In genomic region chr1:210098376-210098775, GRCh38 we compare ENCODE assay signal across 22 cellular contexts.
DNase-seq lines count a peak whose midpoint lies in the region; ATAC-seq, FAIRE-seq and TF ChIP-seq lines count a peak whose summit lies in the region.
"Had no signal": no experiment of that assay in that cellular context is flagged by ENCODE, and none has a peak within 500 bp of the region (broad histone marks: within the 10 kb centered on the region; RNA-seq: fewer than 3 reads in every experiment).

No MANE protein-coding gene starts in this region.

- WGBS in HepG2 (ENCODE audit: low lambda C conversion rate) = 17% methylated on average over 4 of the region's 4 CpGs

- H2AFZ ChIP-seq in HepG2 (ENCODE audit: low read length) = no peak overlapping the region
- H2AFZ ChIP-seq: GM23338 had no signal

- H3K27ac Mint-ChIP-seq in Caco-2 (ENCODE audit: unreplicated experiment) (peak overlapping the region; percentile 67), HFFc6 (no peak overlapping the region)
- H3K27ac Mint-ChIP-seq: CD4-positive, alpha-beta memory T cell; GM23338 had no signal

- BruUV-seq in Caco-2 (replicated peaks; lab: Mats Ljungman, UMichigan) (no TSS peak), HepG2 (replicated peaks; lab: Mats Ljungman, UMichigan) (no TSS peak)

- H3K4me1 ChIP-seq in Caco-2 (peaks cover 20% of the 10 kb centered on the region), HepG2 (ENCODE audit: insufficient read depth, low read length) (no peaks in the 10 kb centered on the region)
- H3K4me1 ChIP-seq: A549, HAP-1 had no signal

- H3K27me3 ChIP-seq in Caco-2 (replicated peaks; ENCODE audit: control insufficient read depth, insufficient read depth, low read length) = no peaks in the 10 kb centered on the region
- H3K27me3 ChIP-seq in HepG2 (ENCODE audit: control insufficient read depth in 1 of 2, insufficient read depth in 2 of 2, low read length in 2 of 2) = no peaks in the 10 kb centered on the region

- FAIRE-seq in HepG2 (lab: Jason Lieb, UNC) = no peak
- FAIRE-seq: A549, GM12891 had no signal

- TF ChIP-seq EP300 in HepG2 (IDR thresholded peaks at IDR 0.05; ENCODE audit: low read depth in 2 of 2, low read length in 2 of 2) = no peak
- TF ChIP-seq EP300 in HepG2 (CRISPR knock-in tag; IDR thresholded peaks at IDR 0.05; ENCODE audit: borderline replicate concordance) = no peak

- POLR2A ChIA-PET in Caco-2 (lab: Charles Lee) (no interaction called here), HepG2 (lab: Yijun Ruan, JAX) (no interaction called here)

- no peaks in the 10 kb centered on the region for H3K27me3 Mint-ChIP-seq in Caco-2 (ENCODE audit: insufficient read depth, unreplicated experiment)
- H3K27me3 Mint-ChIP-seq in HFFc6 (ENCODE audit: insufficient read depth) = no peaks in the 10 kb centered on the region

- H3K9me3 Mint-ChIP-seq in Caco-2 (ENCODE audit: unreplicated experiment) (peaks cover 9% of the 10 kb centered on the region), HFFc6 (no peaks in the 10 kb centered on the region)
- H3K9me3 Mint-ChIP-seq: GM23338 had no signal

- no peaks in the 10 kb centered on the region for H3K9me3 ChIP-seq in Caco-2
- H3K9me3 ChIP-seq in HepG2 (ENCODE audit: low read length) = no peaks in the 10 kb centered on the region
- H3K9me3 ChIP-seq: A549, HAP-1 had no signal

- no peak for TF ChIP-seq POLR2A in HepG2 (IDR thresholded peaks at IDR 0.05; ENCODE audit: insufficient read depth in 1 of 2, low read depth in 2 of 2, low read length in 2 of 2)

- peaks cover 6% of the 10 kb centered on the region for H3K4me1 Mint-ChIP-seq in Caco-2 (ENCODE audit: low read depth, unreplicated experiment)
- peaks cover 16% of the 10 kb centered on the region for H3K4me1 Mint-ChIP-seq in HFFc6 (ENCODE audit: low read depth)
- H3K4me1 Mint-ChIP-seq: CD4-positive, alpha-beta memory T cell; GM23338 had no signal

- intact Hi-C loops in Caco-2 (cut with micrococcal nuclease; ENCODE audit: unreplicated experiment) = loop anchor here (5.0 kb wide), 1 partner anchor 271 kb away; the partner anchor contains the start of gene UTP25
- intact Hi-C loops in HepG2 (cut with micrococcal nuclease; ENCODE audit: unreplicated experiment) = no loop called here

- no peak overlapping the region for H3K27ac ChIP-seq in HepG2 (ENCODE audit: extremely low read length, insufficient read depth, low read length)
- H3K27ac ChIP-seq: A549, HL-60, KMS-11 had no signal

- no peak overlapping the region for H3K4me3 ChIP-seq in Caco-2 (ENCODE audit: low read depth, low read length)
- H3K4me3 ChIP-seq in HepG2 (replicated peaks in 1 of 3; ENCODE audit: insufficient read depth in 1 of 3, low read depth in 2 of 3, low read length in 3 of 3) = no peak overlapping the region
- H3K4me3 ChIP-seq: A549, GM23338, HAP-1 had no signal

- H3K79me2 ChIP-seq in HepG2 (ENCODE audit: insufficient read depth, low read length) = no peaks in the 10 kb centered on the region

- CTCF ChIA-PET in Caco-2 (lab: Charles Lee) (no interaction called here), HepG2 (lab: Yijun Ruan, JAX; ENCODE audit: low intra/inter-chr PET ratio, low total read pairs) (no interaction called here)

- no peaks in the 10 kb centered on the region for H4K20me1 ChIP-seq in HepG2 (ENCODE audit: insufficient read depth, low read length)

- DNase-seq in Caco-2 = no peak
- peak; percentile 73 for DNase-seq in ELR (ENCODE audit: low read depth)
- DNase-seq in OCI-M1 (lab: John Stamatoyannopoulos, UW) = peak; percentile 10
- peak; percentile 3 for DNase-seq in non-pigmented ciliary epithelial cell (ENCODE audit: low read depth)
- DNase-seq in HepG2 (ENCODE audit: low spot score) = no peak
- DNase-seq in ureter (ENCODE audit: low spot score) = no peak
- DNase-seq in HFFc6 = no peak
- DNase-seq: Calu3; CD4-positive, alpha-beta memory T cell; MV-4-11; NCI-H1694 treated with DMSO at 0.1 percent for 48 hours; NCI-H446; NCI-H526; RPMI8226; SHP77; T-helper 2 cell had no signal

- ATAC-seq in HepG2 = no peak
- ATAC-seq: A549, GM23338 had no signal

- no peak overlapping the region for H3K4me2 ChIP-seq in HepG2 (ENCODE audit: low read depth, low read length)
- H3K4me2 ChIP-seq: A549, GM23338 had no signal

- no peak for TF ChIP-seq RAD21 in HepG2 (CRISPR knock-in tag; IDR thresholded peaks at IDR 0.05)

- H3K36me3 ChIP-seq in Caco-2 (ENCODE audit: control insufficient read depth, insufficient read depth, low read length) (no peaks in the 10 kb centered on the region), HepG2 (replicated peaks in 1 of 2; ENCODE audit: control insufficient read depth in 1 of 2, insufficient read depth in 2 of 2, low read length in 2 of 2) (no peaks in the 10 kb centered on the region)
- H3K36me3 ChIP-seq: HAP-1 had no signal

- H3K36me3 Mint-ChIP-seq in Caco-2 (ENCODE audit: insufficient read depth, unreplicated experiment) (no peaks in the 10 kb centered on the region), HFFc6 (ENCODE audit: low read depth) (no peaks in the 10 kb centered on the region)
- H3K36me3 Mint-ChIP-seq: CD4-positive, alpha-beta memory T cell had no signal

- no peak overlapping the region for H3K9ac ChIP-seq in HepG2 (ENCODE audit: insufficient read depth, low read depth, low read length)
- H3K9ac ChIP-seq: KMS-11 had no signal

- no peak for TF ChIP-seq CTCF in Caco-2 (IDR thresholded peaks at IDR 0.05; ENCODE audit: insufficient read depth in 1 of 2, low read depth in 1 of 2, low read length in 1 of 2, severe bottlenecking in 1 of 2, unreplicated experiment in 1 of 2)
- TF ChIP-seq CTCF in HepG2 (CRISPR knock-in tag; IDR thresholded peaks at IDR 0.05) = no peak
- no peak for TF ChIP-seq CTCF in HFFc6 (IDR thresholded peaks at IDR 0.05)

- H3K4me3 Mint-ChIP-seq in Caco-2 (ENCODE audit: unreplicated experiment) (no peak overlapping the region), HFFc6 (no peak overlapping the region)
- H3K4me3 Mint-ChIP-seq: CD4-positive, alpha-beta memory T cell; GM23338 had no signal

- in situ Hi-C loops in HepG2 (cut with HindIII; ENCODE audit: extremely low pct_ligation_motif_present, low pct_unique_long_range_greater_than_20kb) = no loop called here

TF ChIP-seq in HepG2, 621 proteins besides CTCF, POLR2A, EP300 and RAD21:
- no peak for TF ChIP-seq ZNF691 (CRISPR knock-in tag; IDR thresholded peaks at IDR 0.05; ENCODE audit: borderline replicate concordance, low read depth)
- TF ChIP-seq MTF2 (CRISPR knock-in tag; IDR thresholded peaks at IDR 0.05; ENCODE audit: borderline replicate concordance) = no peak
- no peak for TF ChIP-seq RFX1 (IDR thresholded peaks at IDR 0.05)

Comparison
In these comparisons a context has a peak if more than half of its experiments do, and no peak if none do; other contexts are left out.
1. DNase-seq: peak in ELR (single experiment), OCI-M1 (single experiment) and non-pigmented ciliary epithelial cell (single experiment); none in Caco-2 (0 of 2), HepG2 (single experiment), ureter (single experiment) and HFFc6 (single experiment).